ENCODE assay signal across 8 cellular contexts in genomic region chr4:103074598-103075434, GRCh38. TPM values are rescaled to one million over a fixed set of nuclear protein-coding genes. Genes with fewer than 3 reads are reported as not detected.
DNase-seq lines count a peak whose midpoint lies in the region; ATAC-seq, FAIRE-seq and TF ChIP-seq lines count a peak whose summit lies in the region.

No MANE protein-coding gene starts in this region.

- TF ChIP-seq CTCF in fibroblast of lung (conservative IDR thresholded peaks at IDR 0.05 in 1 of 2, IDR thresholded peaks at IDR 0.05 in 1 of 2; ENCODE audit: low read depth in 1 of 2, low read length in 2 of 2) (no peak), left lung (IDR thresholded peaks at IDR 0.05) (no peak)

- H3K4me1 ChIP-seq in fibroblast of lung (ENCODE audit: control insufficient read depth, extremely low read depth, insufficient read depth, low read length): peaks cover 5% of the 10 kb centered on the region
- H3K4me1 ChIP-seq in left lung: peaks cover 4 to 27% of the 10 kb centered on the region in 2 donors

- H3K36me3 ChIP-seq in fibroblast of lung (ENCODE audit: control insufficient read depth, insufficient read depth, low read length) (no peaks in the 10 kb centered on the region), left lung (no peaks in the 10 kb centered on the region)

- peak overlapping the region in 3 of 4 experiments; percentile 78 to 87 (median 78) for H3K4me3 ChIP-seq in fibroblast of lung (replicated peaks in 1 of 4; ENCODE audit: control extremely low read depth in 1 of 4, insufficient read depth in 1 of 4, low read depth in 3 of 4, low read length in 4 of 4)
- no peak overlapping the region for H3K4me3 ChIP-seq in left lung

- H3K79me2 ChIP-seq in fibroblast of lung (ENCODE audit: control insufficient read depth, insufficient read depth, low read length): peaks cover 8% of the 10 kb centered on the region

- no peak overlapping the region for H3K9ac ChIP-seq in fibroblast of lung (ENCODE audit: insufficient read depth, low read length)

- H3K27me3 ChIP-seq in fibroblast of lung (ENCODE audit: control insufficient read depth, insufficient read depth, low read length) (no peaks in the 10 kb centered on the region), left lung (peaks cover 0 to 14% of the 10 kb centered on the region in 2 donors)

- H3K4me2 ChIP-seq in fibroblast of lung (ENCODE audit: extremely low read depth, insufficient read depth, low read length): peak overlapping the region; percentile 97

- intact Hi-C loops in left lung (cut with DNase I): no loop called here

- no peaks in the 10 kb centered on the region for H3K9me3 ChIP-seq in fibroblast of lung (ENCODE audit: control insufficient read depth, insufficient read depth, low read depth, low read length)
- no peaks in the 10 kb centered on the region for H3K9me3 ChIP-seq in left lung

- ATAC-seq in GM21529 (IDR thresholded peaks at IDR 0.05; ENCODE audit: unreplicated experiment) (peak; percentile 37), left lung (no peak), HG03097 (IDR thresholded peaks at IDR 0.05; ENCODE audit: low FRiP score, unreplicated experiment) (no peak)

- H3K27ac ChIP-seq in fibroblast of lung (ENCODE audit: insufficient read depth, low read length): peak overlapping the region; percentile 91
- no peak overlapping the region for H3K27ac ChIP-seq in left lung

- DNase-seq in ELR (ENCODE audit: low read depth) (peak; percentile 40), MV-4-11 (lab: John Stamatoyannopoulos, UW) (peak; percentile 93), fibroblast of lung (ENCODE audit: low read depth in 2 of 2) (peak; percentile 21 to 37), cerebellar nuclear complex (lab: John Stamatoyannopoulos, UW) (no peak), left lung (no peak), RCC 7860 (ENCODE audit: low spot score) (no peak)

- H4K20me1 ChIP-seq in fibroblast of lung (ENCODE audit: control insufficient read depth, extremely low read depth, insufficient read depth, low read length): no peaks in the 10 kb centered on the region

- no peak for FAIRE-seq in RCC 7860 (lab: Jason Lieb, UNC)

- H2AFZ ChIP-seq in fibroblast of lung (ENCODE audit: low read length): no peak overlapping the region

RNA-seq across cellular contexts. Expression of gene SLC9B2, which starts 1.7 kb away (rescaled TPM):
- total RNA-seq in fibroblast of lung (16.9 and 17.5 TPM in 2 replicates), left lung (1 to 10 TPM; 8.5 to 9.6 TPM)
- 12.9 and 14.8 TPM in 2 replicates for polyA plus RNA-seq in fibroblast of lung
- polyA plus RNA-seq in fibroblast of lung (2012): 11.4 and 13.0 TPM in 2 replicates
- polyA minus RNA-seq in fibroblast of lung (ENCODE audit: low replicate concordance): 2.3 and 4.9 TPM in 2 replicates

RNA-seq across cellular contexts. Expression of gene BDH2, which starts 24.8 kb away (rescaled TPM):
- 50.1 and 67.2 TPM in 2 replicates for total RNA-seq in fibroblast of lung
- 53.3 and 70.5 TPM in 2 replicates for polyA plus RNA-seq in fibroblast of lung
- 40.3 and 45.9 TPM in 2 replicates for polyA plus RNA-seq in fibroblast of lung (2012)
- 1.2 and 2.0 TPM in 2 replicates for polyA minus RNA-seq in fibroblast of lung (ENCODE audit: low replicate concordance)
- 10 to 100 TPM; 27.2 to 64.2 TPM for total RNA-seq in left lung

RNA-seq across cellular contexts. Expression of gene SLC9B1, which starts 55.3 kb away (rescaled TPM):
- 1.8 and 2.0 TPM in 2 replicates for total RNA-seq in fibroblast of lung
- polyA plus RNA-seq in fibroblast of lung: 0.46 and 1.1 TPM in 2 replicates
- polyA plus RNA-seq in fibroblast of lung (2012): 0.25 and 0.65 TPM in 2 replicates
- polyA minus RNA-seq in fibroblast of lung (ENCODE audit: low replicate concordance): 1.1 TPM in 1 of 2 replicates, not detected in the other
- under 1 TPM; 0.52 to 0.71 TPM for total RNA-seq in left lung

Comparison
In these comparisons a context has a peak if more than half of its experiments do, and no peak if none do; other contexts are left out.
1. DNase-seq: peak in ELR (single experiment), MV-4-11 (single experiment) and fibroblast of lung (2 of 2); none in cerebellar nuclear complex (0 of 2), left lung (0 of 2) and RCC 7860 (single experiment).
2. H3K4me3 ChIP-seq: peak in fibroblast of lung (3 of 4); none in left lung (0 of 2).